ENCODE assay signal across 15 cellular contexts in the genomic region with DNA sequence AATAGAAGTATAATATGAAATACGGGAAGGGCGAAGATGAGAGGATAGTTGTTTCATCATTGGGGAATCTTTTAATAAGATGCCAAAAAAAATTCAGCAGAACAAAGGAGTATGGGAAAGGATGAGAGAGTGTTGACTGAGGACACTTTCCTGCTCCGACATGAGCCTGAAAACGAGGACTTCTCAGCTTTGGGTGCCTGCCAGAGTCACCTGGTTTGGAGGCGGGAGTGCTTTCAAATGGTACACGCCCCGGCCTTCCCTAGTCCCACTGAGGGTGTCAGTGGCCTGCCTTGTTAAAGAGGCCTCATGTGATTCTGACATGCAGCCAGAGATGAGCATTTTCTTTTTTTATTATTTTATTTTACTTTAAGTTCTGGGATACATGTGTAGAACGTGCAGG.
"Had no signal": no experiment of that assay in that cellular context is flagged by ENCODE, and none has a peak within 500 bp of the region (broad histone marks: within the 10 kb centered on the region; RNA-seq: fewer than 3 reads in every experiment).

No MANE protein-coding gene starts in this region.

- H3K9me3 ChIP-seq: esophagus muscularis mucosa, right lobe of liver, spleen had no signal

- DNase-seq: activated CD4-positive, alpha-beta T cell treated with anti-CD3 and anti-CD28 coated beads for 1 hour; activated CD4-positive, alpha-beta T cell treated with anti-CD3 and anti-CD28 coated beads, Interleukin-2, amount 50 U/mL, for 48 hours; activated gamma-delta T cell; activated T-cell treated with anti-CD3 and anti-CD28 coated beads, Interleukin-2, amount 50 U/mL, for 4 hours; foreskin fibroblast; head of caudate nucleus; naive thymus-derived CD4-positive, alpha-beta T cell; right lobe of liver; spleen; stimulated activated CD4-positive, alpha-beta T cell treated with anti-CD3 and anti-CD28 coated beads, Interleukin-1b, Interleukin-23, amount 100 ng/mL, for 48 hours; trophoblast cell had no signal

- H3K4me1 Mint-ChIP-seq: stimulated activated memory B cell treated with anti-CD40 and anti-IgM and Interleukin-4, amounts not matched to agents 10 μg/mL and 1 μg/mL and 100 μg/mL, for 72 hours had no signal

- H3K4me3 Mint-ChIP-seq: activated naive CD8-positive, alpha-beta T cell; activated T-cell treated with anti-CD3 and anti-CD28 coated beads, Interleukin-2, amount 50 U/mL, for 4 hours; mesothelial cell of epicardium; naive thymus-derived CD4-positive, alpha-beta T cell; stimulated activated memory B cell treated with anti-CD40 and anti-IgM and Interleukin-4, amounts not matched to agents 10 μg/mL and 1 μg/mL and 100 μg/mL, for 72 hours had no signal

- H3K4me3 ChIP-seq: esophagus muscularis mucosa, right lobe of liver, spleen had no signal

- H3K4me1 ChIP-seq: right lobe of liver, spleen had no signal

- H3K27ac ChIP-seq: right lobe of liver, spleen had no signal

- ATAC-seq: activated T-cell treated with anti-CD3 and anti-CD28 coated beads, Interleukin-2, amount 50 U/mL, for 4 hours; naive thymus-derived CD4-positive, alpha-beta T cell; right lobe of liver; stimulated activated memory B cell treated with anti-CD40 and anti-IgM and Interleukin-4, amounts not matched to agents 10 μg/mL and 1 μg/mL and 100 μg/mL, for 72 hours had no signal

- H3K36me3 ChIP-seq: esophagus muscularis mucosa, right lobe of liver, spleen had no signal

- H3K36me3 Mint-ChIP-seq: activated naive CD8-positive, alpha-beta T cell; mesothelial cell of epicardium; naive thymus-derived CD4-positive, alpha-beta T cell; stimulated activated memory B cell treated with anti-CD40 and anti-IgM and Interleukin-4, amounts not matched to agents 10 μg/mL and 1 μg/mL and 100 μg/mL, for 72 hours had no signal

- H3K27me3 ChIP-seq: esophagus muscularis mucosa, right lobe of liver had no signal

- H3K27ac Mint-ChIP-seq: activated naive CD8-positive, alpha-beta T cell; mesothelial cell of epicardium; stimulated activated memory B cell treated with anti-CD40 and anti-IgM and Interleukin-4, amounts not matched to agents 10 μg/mL and 1 μg/mL and 100 μg/mL, for 72 hours had no signal
